Comparison of ENCODE assay signal across 11 cellular contexts in genomic region chr11:88353835-88354496, GRCh38. TPM values are rescaled to one million over a fixed set of nuclear protein-coding genes. Genes with fewer than 3 reads are reported as not detected.
DNase-seq lines count a peak whose midpoint lies in the region; ATAC-seq, FAIRE-seq and TF ChIP-seq lines count a peak whose summit lies in the region.
"Had no signal": no experiment of that assay in that cellular context is flagged by ENCODE, and none has a peak within 500 bp of the region (broad histone marks: within the 10 kb centered on the region; RNA-seq: fewer than 3 reads in every experiment).

No MANE protein-coding gene starts in this region.

- peak; percentile 74 for FAIRE-seq in GM12891 (lab: Jason Lieb, UNC)
- no peak for FAIRE-seq in D721Med (lab: Jason Lieb, UNC)
- FAIRE-seq: astrocyte had no signal

- peak overlapping the region; percentile 86 for H3K27ac Mint-ChIP-seq in central memory CD8-positive, alpha-beta T cell (ENCODE audit: low read depth)

- no peaks in the 10 kb centered on the region for H3K9me3 ChIP-seq in A673 (ENCODE audit: low read depth, low read length, poor library complexity, severe bottlenecking)

- H3K4me1 Mint-ChIP-seq in central memory CD8-positive, alpha-beta T cell = peaks cover 30% of the 10 kb centered on the region

- no peaks in the 10 kb centered on the region for H3K36me3 ChIP-seq in A673 (ENCODE audit: insufficient read depth, low read length, poor library complexity, severe bottlenecking)

- DNase-seq in GM12891 (ENCODE audit: insufficient read length, low spot score) (no peak), germinal center (ENCODE audit: low spot score) (no peak), D721Med (ENCODE audit: insufficient read length, low spot score) (no peak), A673 (ENCODE audit: low spot score) (no peak), SK-N-DZ (ENCODE audit: low spot score) (no peak)
- no peak for DNase-seq in central memory CD8-positive, alpha-beta T cell (ENCODE audit: low spot score in 2 of 2)
- DNase-seq: midbrain; stimulated activated CD4-positive, alpha-beta T cell treated with anti-CD3 and anti-CD28 coated beads, Interleukin-12 subunit alpha, Interleukin-12 subunit beta, amount 100 ng/mL, for 4 hours had no signal

- no TSS peak for BruUV-seq in A673 (replicated peaks; lab: Mats Ljungman, UMichigan)

- peak overlapping the region; percentile 31 for H3K4me3 Mint-ChIP-seq in central memory CD8-positive, alpha-beta T cell

- POLR2A ChIA-PET in A673 (lab: Charles Lee; ENCODE audit: low non-redundant PET) = no interaction called here

- ATAC-seq in GM21390 (IDR thresholded peaks at IDR 0.05; ENCODE audit: unreplicated experiment) = peak; percentile 26
- peak; percentile 40 for ATAC-seq in HG03439 (IDR thresholded peaks at IDR 0.05; ENCODE audit: unreplicated experiment)
- peak; percentile 71 for ATAC-seq in central memory CD8-positive, alpha-beta T cell (replicated peaks; ENCODE audit: extremely low read depth, poor library complexity, severe bottlenecking)

- no peaks in the 10 kb centered on the region for H3K27me3 Mint-ChIP-seq in central memory CD8-positive, alpha-beta T cell

- no peak overlapping the region for H3K4me3 ChIP-seq in A673 (ENCODE audit: low read depth, low read length, poor library complexity, severe bottlenecking)

- H3K36me3 Mint-ChIP-seq in central memory CD8-positive, alpha-beta T cell (ENCODE audit: insufficient read depth) = no peaks in the 10 kb centered on the region

- TF ChIP-seq CTCF in D721Med (IDR thresholded peaks at IDR 0.05; ENCODE audit: insufficient read depth, missing control alignments) (no peak), A673 (conservative IDR thresholded peaks at IDR 0.05; ENCODE audit: low read depth, low read length) (no peak)

- no peaks in the 10 kb centered on the region for H3K9me3 Mint-ChIP-seq in central memory CD8-positive, alpha-beta T cell

- peaks cover 21% of the 10 kb centered on the region for H3K4me1 ChIP-seq in A673 (ENCODE audit: insufficient read depth, low read length, poor library complexity, severe bottlenecking)

- intact Hi-C loops in A673 (cut with micrococcal nuclease; ENCODE audit: unreplicated experiment) = no loop called here

- no peaks in the 10 kb centered on the region for H3K27me3 ChIP-seq in A673 (replicated peaks; ENCODE audit: insufficient read depth, low read depth, low read length, poor library complexity)

- H3K27ac ChIP-seq in A673 (ENCODE audit: low read depth, low read length, poor library complexity, severe bottlenecking) = no peak overlapping the region

- CTCF ChIA-PET in A673 (lab: Charles Lee) = no interaction called here

- TF ChIP-seq POLR2A in GM12891 (IDR thresholded peaks at IDR 0.05; ENCODE audit: low read depth, low read length) = peak; percentile 29; the same call in 1 of the 2 replicates

TF ChIP-seq in GM12891, 5 proteins besides CTCF, POLR2A, EP300 and RAD21:
- no peak for TF ChIP-seq POLR2AphosphoS5 (IDR thresholded peaks at IDR 0.05; ENCODE audit: low read depth, low read length)
- no peak for TF ChIP-seq SPI1 (IDR thresholded peaks at IDR 0.05; ENCODE audit: low read depth, low read length)
- TF ChIP-seq PAX5 (IDR thresholded peaks at IDR 0.05; ENCODE audit: insufficient read depth, low read length, severe bottlenecking) = no peak
- no peak for TF ChIP-seq TAF1 (IDR thresholded peaks at IDR 0.05; ENCODE audit: low read depth, low read length)

RNA-seq across cellular contexts. Expression of gene CTSC, which starts 16.4 kb away (rescaled TPM):
- 254 TPM for polyA plus RNA-seq in GM12891 (2012; ENCODE audit: low read depth, missing spikeins)
- total RNA-seq in A673 (2021) = 86.4 and 116 TPM in 2 replicates
- 183 and 193 TPM in 2 replicates for polyA plus RNA-seq in SK-N-DZ (2014; cell fraction: cytosol; rRNA removed)
- polyA plus RNA-seq in SK-N-DZ (2014; cell fraction: nucleus; rRNA removed) = 123 and 152 TPM in 2 replicates
